ENCODE assay signal across 17 cellular contexts in genomic region chr1:229893762-229894444, GRCh38.
DNase-seq lines count a peak whose midpoint lies in the region; TF ChIP-seq lines count a peak whose summit lies in the region.
"Had no signal": no experiment of that assay in that cellular context is flagged by ENCODE, and none has a peak within 500 bp of the region (broad histone marks: within the 10 kb centered on the region; RNA-seq: fewer than 3 reads in every experiment).

No MANE protein-coding gene starts in this region.

- no peaks in the 10 kb centered on the region for H3K79me2 ChIP-seq in mammary epithelial cell (ENCODE audit: insufficient read depth, low read length)
- H3K79me2 ChIP-seq in smooth muscle cell (ENCODE audit: low read depth), result no peaks in the 10 kb centered on the region

- no peak overlapping the region for H3K27ac ChIP-seq in breast epithelium
- no peak overlapping the region for H3K27ac ChIP-seq in mammary epithelial cell (ENCODE audit: insufficient read depth, low read depth, low read length)
- peak overlapping the region; percentile 69 for H3K27ac ChIP-seq in smooth muscle cell (ENCODE audit: low read depth)
- no peak overlapping the region for H3K27ac ChIP-seq in transverse colon
- H3K27ac ChIP-seq: sigmoid colon had no signal

- H3K4me1 Mint-ChIP-seq in MCF 10A (ENCODE audit: insufficient read depth, unreplicated experiment), result peaks cover 9% of the 10 kb centered on the region
- H3K4me1 Mint-ChIP-seq: activated T-helper 17 cell treated with anti-CD3 and anti-CD28 coated beads, Interleukin-2, amount 50 U/mL, for 72 hours; immature natural killer cell had no signal

- H3K4me3 Mint-ChIP-seq in MCF 10A (ENCODE audit: unreplicated experiment), result no peak overlapping the region
- H3K4me3 Mint-ChIP-seq: activated CD8-positive, alpha-beta T cell treated with anti-CD3 and anti-CD28 coated beads, Interleukin-2, amount 10 ng/mL, durations not matched to agents 7 days and 5 days; activated T-helper 17 cell treated with anti-CD3 and anti-CD28 coated beads, Interleukin-2, amount 50 U/mL, for 72 hours; immature natural killer cell; type B pancreatic cell had no signal

- H3K4me2 ChIP-seq in mammary epithelial cell (ENCODE audit: insufficient read depth, low read depth, low read length) (peak overlapping the region; percentile 66), smooth muscle cell (no peak overlapping the region)

- no peaks in the 10 kb centered on the region for H3K27me3 Mint-ChIP-seq in MCF 10A (ENCODE audit: insufficient read depth, unreplicated experiment)

- H3K9me3 Mint-ChIP-seq in MCF 10A (ENCODE audit: unreplicated experiment), result no peaks in the 10 kb centered on the region
- H3K9me3 Mint-ChIP-seq: activated T-helper 17 cell treated with anti-CD3 and anti-CD28 coated beads, Interleukin-2, amount 50 U/mL, for 72 hours; immature natural killer cell had no signal

- H3K9ac ChIP-seq in mammary epithelial cell (ENCODE audit: insufficient read depth, low read length) (no peak overlapping the region), smooth muscle cell (ENCODE audit: low read depth) (peak overlapping the region; percentile 37)

- H3F3A ChIP-seq in smooth muscle cell (ENCODE audit: low read depth), result no peaks in the 10 kb centered on the region

- TF ChIP-seq CTCF in MCF 10A (IDR thresholded peaks at IDR 0.05; ENCODE audit: unreplicated experiment) (no peak), breast epithelium (IDR thresholded peaks at IDR 0.05) (no peak), mammary epithelial cell (conservative IDR thresholded peaks at IDR 0.05 in 1 of 2, IDR thresholded peaks at IDR 0.05 in 1 of 2; ENCODE audit: extremely low read depth in 1 of 2, insufficient read depth in 1 of 2, low read depth in 1 of 2, low read length in 2 of 2) (no peak), smooth muscle cell (IDR thresholded peaks at IDR 0.05; ENCODE audit: borderline replicate concordance, insufficient read depth, poor library complexity, severe bottlenecking) (no peak), transverse colon (IDR thresholded peaks at IDR 0.05) (no peak), GM13977 (IDR thresholded peaks at IDR 0.05; ENCODE audit: extremely low read depth, insufficient read depth, missing control alignments) (no peak)

- no peaks in the 10 kb centered on the region for H3K4me1 ChIP-seq in breast epithelium
- peaks cover 21% of the 10 kb centered on the region for H3K4me1 ChIP-seq in mammary epithelial cell (ENCODE audit: insufficient read depth, low read length)
- H3K4me1 ChIP-seq in smooth muscle cell (ENCODE audit: low read depth), result no peaks in the 10 kb centered on the region
- H3K4me1 ChIP-seq in transverse colon, result peaks cover 0 to 4% (median 0%) of the 10 kb centered on the region in 4 donors

- H3K27ac Mint-ChIP-seq in MCF 10A (ENCODE audit: low read depth, unreplicated experiment), result no peak overlapping the region
- H3K27ac Mint-ChIP-seq: activated CD8-positive, alpha-beta T cell treated with anti-CD3 and anti-CD28 coated beads, Interleukin-2, amount 10 ng/mL, durations not matched to agents 7 days and 5 days; activated T-helper 17 cell treated with anti-CD3 and anti-CD28 coated beads, Interleukin-2, amount 50 U/mL, for 72 hours; type B pancreatic cell had no signal

- TF ChIP-seq POLR2A in breast epithelium (IDR thresholded peaks at IDR 0.05), result no peak
- no peak for TF ChIP-seq POLR2A in transverse colon (IDR thresholded peaks at IDR 0.05)

- in situ Hi-C loops in mammary epithelial cell (cut with MboI; ENCODE audit: low sequenced_read_pairs in 2 of 2) (loop anchor here in 1 of 2 donors (25.0 kb wide), 1 partner anchor 93 kb away; no protein-coding TSS in a partner anchor), transverse colon (cut with MboI; ENCODE audit: low pct_ligation_motif_present in 1 of 4, low pct_unique_long_range_greater_than_20kb in 1 of 4, low sequenced_read_pairs in 3 of 4) (no loop called here), GM13977 (cut with MboI; ENCODE audit: low pct_unique_long_range_greater_than_20kb, low sequenced_read_pairs, unreplicated experiment) (no loop called here)

- POLR2A ChIA-PET in MCF 10A (lab: Yijun Ruan, JAX), result interaction anchor here (0.7 to 2.3 kb wide), 4 partner anchors 8 to 191 kb away, joined by 3 to 7 read pairs (median 4); no protein-coding TSS in a partner anchor

- H3K4me3 ChIP-seq in breast epithelium (no peak overlapping the region), mammary epithelial cell (replicated peaks in 1 of 3; ENCODE audit: insufficient read depth in 1 of 3, low read depth in 2 of 3, low read length in 3 of 3) (no peak overlapping the region), smooth muscle cell (no peak overlapping the region), transverse colon (no peak overlapping the region)
- H3K4me3 ChIP-seq: sigmoid colon had no signal

- BruUV-seq in MCF 10A (replicated peaks; lab: Mats Ljungman, UMichigan) (no TSS peak), mammary epithelial cell (replicated peaks; lab: Mats Ljungman, UMichigan) (no TSS peak)

- intact Hi-C loops in MCF 10A (cut with micrococcal nuclease) (no loop called here), breast epithelium (cut with DNase I; ENCODE audit: low total_unique reads) (loop anchor here (10.0 kb wide), 1 partner anchor 1191 kb away; no protein-coding TSS in a partner anchor), mammary epithelial cell (cut with micrococcal nuclease) (no loop called here), transverse colon (cut with DNase I; ENCODE audit: low total_unique reads) (no loop called here)

- DNase-seq in MCF 10A (ENCODE audit: unreplicated experiment) (peak; percentile 30), breast epithelium (ENCODE audit: low spot score in 2 of 2) (no peak), NOMO-1 treated with dmso at 0.1 percent for 144 hours (lab: John Stamatoyannopoulos, UW; ENCODE audit: unreplicated experiment) (peak; percentile 58), mammary epithelial cell (peak; percentile 94), smooth muscle cell (lab: John Stamatoyannopoulos, UW; ENCODE audit: unreplicated experiment) (no peak), transverse colon (no peak), GM13977 (ENCODE audit: low spot score) (no peak), amygdala (lab: John Stamatoyannopoulos, UW) (no peak)
- DNase-seq: activated CD8-positive, alpha-beta T cell treated with anti-CD3 and anti-CD28 coated beads, Interleukin-2, amount 10 ng/mL, durations not matched to agents 7 days and 5 days; immature natural killer cell; NCI-H187 treated with DMSO at 0.1 percent for 48 hours; NCI-H524 treated with DMSO at 0.1 percent for 48 hours; nucleus accumbens; SHP77; sigmoid colon had no signal

- H4K20me1 ChIP-seq in mammary epithelial cell (ENCODE audit: insufficient read depth, low read length) (no peaks in the 10 kb centered on the region), smooth muscle cell (ENCODE audit: low read depth) (no peaks in the 10 kb centered on the region)

- no peaks in the 10 kb centered on the region for H3K9me3 ChIP-seq in breast epithelium
- H3K9me3 ChIP-seq in mammary epithelial cell (replicated peaks; ENCODE audit: insufficient read depth, low read length), result no peaks in the 10 kb centered on the region
- no peaks in the 10 kb centered on the region for H3K9me3 ChIP-seq in smooth muscle cell (replicated peaks; ENCODE audit: low read depth)
- no peaks in the 10 kb centered on the region for H3K9me3 ChIP-seq in transverse colon
- H3K9me3 ChIP-seq: sigmoid colon had no signal

- CTCF ChIA-PET in MCF 10A (lab: Yijun Ruan, JAX) (interaction anchor here (0.5 to 1.1 kb wide), 3 partner anchors 13 to 259 kb away, joined by 3 to 5 read pairs (median 3); no protein-coding TSS in a partner anchor), mammary epithelial cell (lab: Charles Lee; ENCODE audit: low non-redundant PET) (interaction anchor here (0.5 kb wide), 1 partner anchor 694 kb away, joined by 3 read pairs; no protein-coding TSS in a partner anchor)

- dilution Hi-C loops in mammary epithelial cell (cut with HindIII; ENCODE audit: low sequenced_read_pairs), result no loop called here

- WGBS in mammary epithelial cell (ENCODE audit: low coverage, missing lambda C conversion rate), result 6% methylated on average over 9 of the region's 10 CpGs
- WGBS in smooth muscle cell (ENCODE audit: low lambda C conversion rate), result 65% methylated on average over 10 of the region's 10 CpGs
- WGBS in transverse colon (ENCODE audit: low coverage in 1 of 2), 2 donors, result 70 to 84% methylated on average over 2 to 10 of the region's 10 CpGs

- H3K27me3 ChIP-seq in breast epithelium (peaks cover 0 to 6% of the 10 kb centered on the region in 2 donors), mammary epithelial cell (ENCODE audit: insufficient read depth, low read length) (no peaks in the 10 kb centered on the region), smooth muscle cell (ENCODE audit: low read depth) (peaks cover 1% of the 10 kb centered on the region), transverse colon (peaks cover 6% of the 10 kb centered on the region)
- H3K27me3 ChIP-seq: sigmoid colon had no signal

- H2AFZ ChIP-seq in mammary epithelial cell (ENCODE audit: low read depth, low read length) (peak overlapping the region; percentile 31), smooth muscle cell (ENCODE audit: low read depth) (no peak overlapping the region)

- H3K36me3 Mint-ChIP-seq in MCF 10A (ENCODE audit: insufficient read depth, unreplicated experiment), result no peaks in the 10 kb centered on the region
- H3K36me3 Mint-ChIP-seq: immature natural killer cell, type B pancreatic cell had no signal

- H3K36me3 ChIP-seq in breast epithelium (no peaks in the 10 kb centered on the region), mammary epithelial cell (ENCODE audit: insufficient read depth, low read length) (no peaks in the 10 kb centered on the region), smooth muscle cell (ENCODE audit: low read depth) (no peaks in the 10 kb centered on the region), transverse colon (no peaks in the 10 kb centered on the region)
- H3K36me3 ChIP-seq: sigmoid colon had no signal

- TF ChIP-seq EP300 in transverse colon (IDR thresholded peaks at IDR 0.05; ENCODE audit: low read depth), result no peak

Comparison
In these comparisons a context has a peak if more than half of its experiments do, and no peak if none do; other contexts are left out.
1. DNase-seq: peak in MCF 10A (single experiment), NOMO-1 treated with dmso at 0.1 percent for 144 hours (single experiment) and mammary epithelial cell (single experiment); none in breast epithelium (0 of 2), smooth muscle cell (single experiment), transverse colon (single experiment), GM13977 (single experiment) and amygdala (0 of 56).